ENCODE assay signal across 21 cellular contexts in genomic region chr10:17241611-17242333, GRCh38.
"Had no signal": no experiment of that assay in that cellular context is flagged by ENCODE, and none has a peak within 500 bp of the region (broad histone marks: within the 10 kb centered on the region; RNA-seq: fewer than 3 reads in every experiment).

No MANE protein-coding gene starts in this region.

- H3K27me3 Mint-ChIP-seq: activated CD4-positive, alpha-beta T cell treated with anti-CD3 and anti-CD28 coated beads for 36 hours had no signal

- H3K4me3 Mint-ChIP-seq: activated CD4-positive, alpha-beta T cell treated with anti-CD3 and anti-CD28 coated beads for 36 hours; activated T-cell treated with anti-CD3 and anti-CD28 coated beads, Interleukin-2, amount 50 U/mL, for 72 hours had no signal

- H3K27me3 ChIP-seq: brain microvascular endothelial cell, cardiac muscle cell had no signal

- H3K27ac ChIP-seq: brain microvascular endothelial cell, cardiac muscle cell, SK-N-MC, WERI-Rb-1 had no signal

- H3K27ac Mint-ChIP-seq: activated CD4-positive, alpha-beta T cell treated with anti-CD3 and anti-CD28 coated beads for 36 hours; activated T-helper 2 cell treated with anti-CD3 and anti-CD28 coated beads, Interferon-gamma antibody, Interleukin-2, Interleukin-4, amounts not matched to agents 10 μg/mL and 5 μg/mL and 100 μg/mL, durations not matched to agents 14 hours and 24 hours and 36 hours had no signal

- H3K4me3 ChIP-seq: cardiac muscle cell, SK-N-MC had no signal

- DNase-seq: activated CD4-positive, alpha-beta T cell treated with anti-CD3 and anti-CD28 coated beads for 36 hours; activated CD8-positive, alpha-beta memory T cell treated with anti-CD3 and anti-CD28 coated beads for 24 hours; activated gamma-delta T cell treated with Interleukin-2 at 50 U/mL for 16 hours; activated T-cell treated with anti-CD3 and anti-CD28 coated beads, Interleukin-2, amount 50 U/mL, for 72 hours; brain microvascular endothelial cell; Karpas-422; MM.1S; NCI-H1105 treated with DMSO at 0.1 percent for 48 hours; NCI-H146; NCI-H187 treated with DMSO at 0.1 percent for 48 hours; NCI-H2081 treated with DMSO at 0.1 percent for 48 hours; NCI-H2171 treated with DMSO at 0.1 percent for 48 hours; NCI-H226; NCI-H526; NCI-H774; SIG-M5; T-helper 1 cell; WERI-Rb-1 had no signal

- H3K36me3 ChIP-seq: WERI-Rb-1 had no signal

- ATAC-seq: activated CD4-positive, alpha-beta T cell treated with anti-CD3 and anti-CD28 coated beads for 36 hours had no signal
